In the genomic region with DNA sequence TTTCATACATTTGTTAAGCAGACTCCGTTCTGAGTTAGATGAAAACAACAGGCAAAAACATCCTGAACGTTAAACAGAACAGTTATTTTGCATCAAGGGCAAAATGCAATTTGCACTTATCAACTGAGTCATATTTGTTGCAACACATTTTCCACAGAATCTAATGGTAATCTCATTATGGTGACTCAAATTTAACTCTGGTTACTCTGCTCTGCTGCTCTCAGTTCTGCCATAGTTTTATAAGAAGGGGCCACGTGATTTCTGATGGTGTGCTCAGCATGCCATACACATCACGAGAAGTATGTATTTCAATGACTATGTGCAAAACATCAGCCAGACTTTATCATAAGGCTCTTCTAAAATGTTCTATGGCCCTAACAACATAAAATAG, we compare ENCODE assay signal across 10 cellular contexts.
DNase-seq lines count a peak whose midpoint lies in the region; ATAC-seq and TF ChIP-seq lines count a peak whose summit lies in the region.
"Had no signal": no experiment of that assay in that cellular context is flagged by ENCODE, and none has a peak within 500 bp of the region (broad histone marks: within the 10 kb centered on the region; RNA-seq: fewer than 3 reads in every experiment).

No MANE protein-coding gene starts in this region.

- H2AK5ac ChIP-seq in mesendoderm (ENCODE audit: low read length) = no peak overlapping the region

- DNase-seq in activated CD4-positive, alpha-beta T cell treated with anti-CD3 and anti-CD28 coated beads for 36 hours = no peak
- DNase-seq in activated CD4-positive, alpha-beta T cell treated with anti-CD3 and anti-CD28 coated beads for 1 hour = no peak
- peak; percentile 57 for DNase-seq in HFFc6
- peak; percentile 97 for DNase-seq in amniotic epithelial cell (ENCODE audit: low read depth)
- DNase-seq in omental fat pad (ENCODE audit: low spot score) = no peak
- DNase-seq in mesendoderm = no peak
- DNase-seq in hippocampal formation (lab: John Stamatoyannopoulos, UW) = no peak
- DNase-seq: Peyer's patch had no signal

- intact Hi-C loops in activated CD4-positive, alpha-beta T cell treated with anti-CD3 and anti-CD28 coated beads for 36 hours (cut with DNase I, micrococcal nuclease) = no loop called here

- H3K23ac ChIP-seq in mesendoderm (ENCODE audit: low read length) = no peak overlapping the region

- no peaks in the 10 kb centered on the region for H3K27me3 Mint-ChIP-seq in activated CD4-positive, alpha-beta T cell treated with anti-CD3 and anti-CD28 coated beads for 36 hours
- no peaks in the 10 kb centered on the region; the same call in 1 of the 2 replicates for H3K27me3 Mint-ChIP-seq in HFFc6 (ENCODE audit: insufficient read depth)

- no peaks in the 10 kb centered on the region for H3K79me2 ChIP-seq in mesendoderm (ENCODE audit: control insufficient read depth, insufficient read depth, low read length)

- H3K4me3 ChIP-seq in mesendoderm (ENCODE audit: low read length) = no peak overlapping the region
- H3K4me3 ChIP-seq: A549, Peyer's patch had no signal

- H3K27me3 ChIP-seq in mesendoderm (ENCODE audit: insufficient read depth, low read length, poor library complexity) = no peaks in the 10 kb centered on the region
- H3K27me3 ChIP-seq: Peyer's patch had no signal

- no peak overlapping the region for H4K8ac ChIP-seq in mesendoderm (ENCODE audit: low read depth, low read length)

- no peak overlapping the region for H2BK120ac ChIP-seq in mesendoderm (ENCODE audit: low read depth, low read length)

- H3K79me1 ChIP-seq in mesendoderm (ENCODE audit: low read length) = peaks cover 4% of the 10 kb centered on the region

- H3K4me1 Mint-ChIP-seq in activated CD4-positive, alpha-beta T cell treated with anti-CD3 and anti-CD28 coated beads for 36 hours = peaks cover 21% of the 10 kb centered on the region
- H3K4me1 Mint-ChIP-seq in HFFc6 (ENCODE audit: low read depth) = peaks cover 17% of the 10 kb centered on the region

- no peaks in the 10 kb centered on the region for H3K36me3 ChIP-seq in mesendoderm (ENCODE audit: control insufficient read depth, insufficient read depth, low read length)
- H3K36me3 ChIP-seq: Peyer's patch had no signal

- no peak overlapping the region for H3K9ac ChIP-seq in mesendoderm (ENCODE audit: low read length)

- peaks cover 28% of the 10 kb centered on the region for H3K36me3 Mint-ChIP-seq in activated CD4-positive, alpha-beta T cell treated with anti-CD3 and anti-CD28 coated beads for 36 hours (ENCODE audit: low read depth)
- peaks cover 10% of the 10 kb centered on the region; the same call in 1 of the 2 replicates for H3K36me3 Mint-ChIP-seq in HFFc6 (ENCODE audit: low read depth)

- WGBS in mesendoderm (ENCODE audit: extremely low coverage, insufficient coverage, low lambda C conversion rate) = no CpG with 5 or more reads among the region's 4 CpGs

- POLR2A ChIA-PET in activated CD4-positive, alpha-beta T cell treated with anti-CD3 and anti-CD28 coated beads for 36 hours (lab: Charles Lee) = no interaction called here

- CTCF ChIA-PET in activated CD4-positive, alpha-beta T cell treated with anti-CD3 and anti-CD28 coated beads for 36 hours (lab: Charles Lee) = no interaction called here

- no peak overlapping the region for H3K4me3 Mint-ChIP-seq in activated CD4-positive, alpha-beta T cell treated with anti-CD3 and anti-CD28 coated beads for 36 hours
- no peak overlapping the region; the same call in 1 of the 2 replicates for H3K4me3 Mint-ChIP-seq in HFFc6

- TF ChIP-seq CTCF in HFFc6 (IDR thresholded peaks at IDR 0.05) = no peak
- no peak for TF ChIP-seq CTCF in omental fat pad (IDR thresholded peaks at IDR 0.05)

- H3K4me1 ChIP-seq in mesendoderm (ENCODE audit: control insufficient read depth, low read depth, low read length) = peaks cover 6% of the 10 kb centered on the region
- H3K4me1 ChIP-seq: A549, Peyer's patch had no signal

- no peak overlapping the region for H3K27ac ChIP-seq in mesendoderm (ENCODE audit: low read depth, low read length)
- H3K27ac ChIP-seq: A549, Peyer's patch had no signal

- H3K4ac ChIP-seq in mesendoderm (ENCODE audit: low read depth, low read length) = no peak overlapping the region

- H2BK5ac ChIP-seq in mesendoderm (ENCODE audit: low read length) = no peak overlapping the region

- no peak overlapping the region for H2BK15ac ChIP-seq in mesendoderm (replicated peaks; ENCODE audit: low read depth)

- H3K18ac ChIP-seq in mesendoderm (ENCODE audit: low read length) = no peak overlapping the region

- no peak overlapping the region for H3K56ac ChIP-seq in mesendoderm (ENCODE audit: low read length)

- H3K9me3 Mint-ChIP-seq in activated CD4-positive, alpha-beta T cell treated with anti-CD3 and anti-CD28 coated beads for 36 hours (ENCODE audit: low read depth) = peaks cover 13% of the 10 kb centered on the region
- H3K9me3 Mint-ChIP-seq in HFFc6 = no peaks in the 10 kb centered on the region

- no peak overlapping the region for H3K4me2 ChIP-seq in mesendoderm (ENCODE audit: low read length)
- H3K4me2 ChIP-seq: A549 had no signal

- ATAC-seq in activated CD4-positive, alpha-beta T cell treated with anti-CD3 and anti-CD28 coated beads for 36 hours = peak; percentile 86
- ATAC-seq in omental fat pad (ENCODE audit: low FRiP score) = peak; percentile 94
- ATAC-seq in GM18858 (IDR thresholded peaks at IDR 0.05; ENCODE audit: unreplicated experiment) = no peak
- ATAC-seq: A549 had no signal

- peak overlapping the region; percentile 72 for H3K27ac Mint-ChIP-seq in activated CD4-positive, alpha-beta T cell treated with anti-CD3 and anti-CD28 coated beads for 36 hours
- peak overlapping the region; percentile 68 for H3K27ac Mint-ChIP-seq in HFFc6

- H4K5ac ChIP-seq in mesendoderm (ENCODE audit: low read length) = no peak overlapping the region

Comparison
In these comparisons a context has a peak if more than half of its experiments do, and no peak if none do; other contexts are left out.
1. DNase-seq: peak in HFFc6 (single experiment) and amniotic epithelial cell (single experiment); none in activated CD4-positive, alpha-beta T cell treated with anti-CD3 and anti-CD28 coated beads for 36 hours (single experiment), activated CD4-positive, alpha-beta T cell treated with anti-CD3 and anti-CD28 coated beads for 1 hour (single experiment), omental fat pad (single experiment), mesendoderm (single experiment) and hippocampal formation (0 of 2).